In the genomic region with DNA sequence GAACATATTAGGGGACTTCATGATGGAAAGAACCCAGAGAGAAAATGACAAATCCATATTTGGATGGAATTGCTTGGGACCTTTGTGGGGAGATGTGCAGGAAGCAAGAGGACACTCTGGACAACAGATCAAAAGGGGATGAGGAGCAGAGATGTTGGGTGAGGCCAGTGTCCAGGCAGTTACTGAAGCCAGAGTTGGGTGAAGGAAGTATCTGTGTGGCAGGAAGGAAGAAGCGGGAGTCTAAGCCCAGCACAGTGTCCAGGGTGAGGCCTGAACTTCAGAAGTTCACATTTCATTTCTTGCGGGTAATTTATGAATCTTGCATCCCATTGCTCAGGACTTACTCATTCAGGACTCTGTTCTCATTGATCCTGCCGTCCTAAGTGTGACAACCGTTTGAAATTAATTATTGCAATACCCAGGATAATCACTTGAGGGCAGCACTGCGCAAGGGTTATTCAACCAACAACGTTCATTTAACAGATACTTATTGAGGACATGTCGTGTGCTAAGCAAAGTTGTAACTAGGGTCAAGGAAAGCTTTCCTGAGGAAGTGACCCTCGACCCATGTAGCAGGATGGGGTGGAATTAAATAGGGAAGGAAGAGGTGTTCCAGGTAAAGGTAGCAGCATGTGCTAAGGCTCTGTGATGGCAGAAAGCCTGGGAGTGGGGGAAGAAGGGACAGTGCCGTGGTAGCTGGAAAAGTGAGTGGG, we compare ENCODE assay signal across 8 cellular contexts.
DNase-seq lines count a peak whose midpoint lies in the region; ATAC-seq and TF ChIP-seq lines count a peak whose summit lies in the region.

No MANE protein-coding gene starts in this region.

- no peaks in the 10 kb centered on the region for H3K36me3 ChIP-seq in Panc1 (ENCODE audit: control insufficient read depth, insufficient read depth, low read length)

- TF ChIP-seq CTCF in Panc1 (IDR thresholded peaks at IDR 0.05): peak; percentile 70
- peak; percentile 73 for TF ChIP-seq CTCF in fibroblast of villous mesenchyme (IDR thresholded peaks at IDR 0.05; ENCODE audit: insufficient read depth, low read depth, low read length)

- peaks cover 13% of the 10 kb centered on the region for H3K4me1 Mint-ChIP-seq in activated T-cell treated with anti-CD3 and anti-CD28 coated beads, Interleukin-2, amount 50 U/mL, for 4 hours (ENCODE audit: low read depth)

- peak overlapping the region in 1 of 2 experiments; percentile 30; a peak in 2 of 4 replicates for H3K4me3 ChIP-seq in Panc1 (ENCODE audit: low read depth in 2 of 2, low read length in 2 of 2)
- no peak overlapping the region for H3K4me3 ChIP-seq in fibroblast of villous mesenchyme (ENCODE audit: low read depth, low read length)

- CTCF ChIA-PET in Panc1 (lab: Charles Lee): interaction anchor here (0.5 kb wide), 1 partner anchor 176 kb away, joined by 5 read pairs; no protein-coding TSS in a partner anchor

- ATAC-seq in HG03378 (IDR thresholded peaks at IDR 0.05; ENCODE audit: unreplicated experiment) (peak; percentile 44), Panc1 (peak; percentile 81)
- ATAC-seq in activated T-cell treated with anti-CD3 and anti-CD28 coated beads, Interleukin-2, amount 50 U/mL, for 4 hours: peak; percentile 73 to 74

- peaks cover 5% of the 10 kb centered on the region for H3K4me1 ChIP-seq in Panc1 (ENCODE audit: control insufficient read depth, insufficient read depth, low read length)

- DNase-seq in NCI-H446 (lab: John Stamatoyannopoulos, UW) (peak; percentile 47 to 62), NCI-H446 treated with DMSO at 0.1 percent for 48 hours (lab: John Stamatoyannopoulos, UW) (no peak), Panc1 (ENCODE audit: low read depth, low spot score) (peak; percentile 68), fibroblast of villous mesenchyme (ENCODE audit: low read depth) (peak; percentile 53), pulmonary artery endothelial cell (ENCODE audit: low read depth, low spot score) (peak; percentile 20), middle frontal gyrus (ENCODE audit: extremely low spot score, low spot score) (no peak)
- peak; percentile 46 for DNase-seq in activated T-cell treated with anti-CD3 and anti-CD28 coated beads, Interleukin-2, amount 50 U/mL, for 4 hours

- H3K36me3 Mint-ChIP-seq in activated T-cell treated with anti-CD3 and anti-CD28 coated beads, Interleukin-2, amount 50 U/mL, for 4 hours (ENCODE audit: insufficient read depth): peaks cover 5% of the 10 kb centered on the region

- H3K27me3 ChIP-seq in Panc1 (ENCODE audit: control insufficient read depth, insufficient read depth, low read length): no peaks in the 10 kb centered on the region

- no TSS peak for BruUV-seq in Panc1 (replicated peaks; lab: Mats Ljungman, UMichigan)

- intact Hi-C loops in Panc1 (cut with micrococcal nuclease; ENCODE audit: unreplicated experiment): loop anchor here (5.0 to 10.0 kb wide), 3 partner anchors 165 to 488 kb away; no protein-coding TSS in a partner anchor

- POLR2A ChIA-PET in Panc1 (lab: Charles Lee): no interaction called here

- peaks cover 3% of the 10 kb centered on the region for H3K9me3 Mint-ChIP-seq in activated T-cell treated with anti-CD3 and anti-CD28 coated beads, Interleukin-2, amount 50 U/mL, for 4 hours

- no peaks in the 10 kb centered on the region for H3K9me3 ChIP-seq in Panc1 (ENCODE audit: control insufficient read depth, insufficient read depth, low read depth, low read length)

- in situ Hi-C loops in Panc1 (cut with HindIII; ENCODE audit: low pct_unique_long_range_greater_than_20kb, low sequenced_read_pairs): no loop called here

- no peak overlapping the region for H3K27ac ChIP-seq in Panc1 (ENCODE audit: low read length)

- no peaks in the 10 kb centered on the region for H3K27me3 Mint-ChIP-seq in activated T-cell treated with anti-CD3 and anti-CD28 coated beads, Interleukin-2, amount 50 U/mL, for 4 hours (ENCODE audit: low read depth)

- H3K4me3 Mint-ChIP-seq in activated T-cell treated with anti-CD3 and anti-CD28 coated beads, Interleukin-2, amount 50 U/mL, for 4 hours: peak overlapping the region; percentile 39

Comparison
In these comparisons a context has a peak if more than half of its experiments do, and no peak if none do; other contexts are left out.
1. DNase-seq: peak in NCI-H446 (2 of 2), Panc1 (single experiment), activated T-cell treated with anti-CD3 and anti-CD28 coated beads, Interleukin-2, amount 50 U/mL, for 4 hours (single experiment), fibroblast of villous mesenchyme (single experiment) and pulmonary artery endothelial cell (single experiment); none in NCI-H446 treated with DMSO at 0.1 percent for 48 hours (single experiment) and middle frontal gyrus (single experiment).
2. Peak in every context shown above with its lines, with median percentiles within 50 percentile points of each other: ATAC-seq.